8 cellular contexts compared by ENCODE assay signal in genomic region chr7:113118074-113118959, GRCh38. TPM values are rescaled to one million over a fixed set of nuclear protein-coding genes. Genes with fewer than 3 reads are reported as not detected.
DNase-seq lines count a peak whose midpoint lies in the region; ATAC-seq lines count a peak whose summit lies in the region.

SMIM30 (minus strand) TSS chr7:113118554; CDS start chr7:113117578, 976 bp downstream.

- peak within 1 kb of the TSS; percentile 84 to 99 (median 98) for H3K27ac Mint-ChIP-seq in CD4-positive, alpha-beta memory T cell

- peaks cover 11 to 24% (median 14%) of the 10 kb centered on the region in 4 donors for H3K4me1 Mint-ChIP-seq in CD4-positive, alpha-beta memory T cell

- H3K4me1 ChIP-seq in CD4-positive, alpha-beta memory T cell (ENCODE audit: insufficient read depth, low read length): peaks cover 13% of the 10 kb centered on the region
- H3K4me1 ChIP-seq in effector memory CD4-positive, alpha-beta T cell (ENCODE audit: control insufficient read depth, insufficient read depth, low read length, poor library complexity, severe bottlenecking): no peaks in the 10 kb centered on the region

- no peaks in the 10 kb centered on the region for H3K9me3 Mint-ChIP-seq in CD4-positive, alpha-beta memory T cell

- no peaks in the 10 kb centered on the region for H3K27me3 Mint-ChIP-seq in CD4-positive, alpha-beta memory T cell

- H3K9me3 ChIP-seq in CD4-positive, alpha-beta memory T cell (ENCODE audit: control insufficient read depth in 1 of 2, low read length in 2 of 2): no peaks in the 10 kb centered on the region
- no peaks in the 10 kb centered on the region for H3K9me3 ChIP-seq in effector memory CD4-positive, alpha-beta T cell (ENCODE audit: control insufficient read depth, low read length)

- POLR2A ChIA-PET in CD4-positive, alpha-beta memory T cell (lab: Charles Lee; ENCODE audit: partially characterized antibody): interaction anchor here (0.6 to 1.6 kb wide), 3 partner anchors 179 to 912 kb away, joined by 3 to 9 read pairs (median 4); partner anchors contain the start of genes DOCK4, TMEM168 and ZNF277

- peaks cover 12 to 24% of the 10 kb centered on the region in 2 donors for H3K36me3 Mint-ChIP-seq in CD4-positive, alpha-beta memory T cell

- H3K4me3 Mint-ChIP-seq in CD4-positive, alpha-beta memory T cell: peak within 1 kb of the TSS; percentile 94 to 99 (median 96)

- peak; percentile 99 for ATAC-seq in GM19463 (IDR thresholded peaks at IDR 0.05; ENCODE audit: unreplicated experiment)

- peak; percentile 85 to 89 (median 87) for DNase-seq in CD4-positive, alpha-beta memory T cell
- DNase-seq in HPDE6-E6E7 (ENCODE audit: extremely low spot score) (peak; percentile 82), NK-92 (lab: John Stamatoyannopoulos, UW; ENCODE audit: unreplicated experiment) (peak; percentile 37), medulla oblongata (ENCODE audit: extremely low spot score) (peak; percentile 96)
- peak; percentile 75 to 80 for DNase-seq in activated CD8-positive, alpha-beta memory T cell treated with anti-CD3 and anti-CD28 coated beads for 1 hour (ENCODE audit: extremely low read depth in 1 of 2, low read depth in 1 of 2)
- peak; percentile 68 to 81 (median 69) for DNase-seq in effector memory CD4-positive, alpha-beta T cell
- peak; percentile 82 for DNase-seq in stimulated activated CD8-positive, alpha-beta memory T cell treated with anti-CD3 and anti-CD28 coated beads, Interleukin-12 subunit alpha, Interleukin-12 subunit beta, amount 100 ng/mL, for 1 hour (ENCODE audit: low read depth)

- H3K4me3 ChIP-seq in CD4-positive, alpha-beta memory T cell (ENCODE audit: low read length in 2 of 2): peak within 1 kb of the TSS; percentile 65 to 70
- peak within 1 kb of the TSS; percentile 64 for H3K4me3 ChIP-seq in effector memory CD4-positive, alpha-beta T cell (ENCODE audit: insufficient read depth, low read depth, low read length, poor library complexity, severe bottlenecking)

- H3K27me3 ChIP-seq in CD4-positive, alpha-beta memory T cell (ENCODE audit: insufficient read depth, low read length): no peaks in the 10 kb centered on the region
- H3K27me3 ChIP-seq in effector memory CD4-positive, alpha-beta T cell (replicated peaks; ENCODE audit: control insufficient read depth, insufficient read depth, low read length, poor library complexity, severe bottlenecking): no peaks in the 10 kb centered on the region

- CTCF ChIA-PET in CD4-positive, alpha-beta memory T cell (lab: Charles Lee; ENCODE audit: partially characterized antibody): no interaction called here

- intact Hi-C loops in CD4-positive, alpha-beta memory T cell (cut with micrococcal nuclease): loop anchor here (1.0 kb wide), 5 partner anchors 178 to 1556 kb away; partner anchors contain the start of genes DOCK4, IFRD1, IMMP2L and TMEM168

- H3K36me3 ChIP-seq in CD4-positive, alpha-beta memory T cell (ENCODE audit: insufficient read depth, low read length): no peaks in the 10 kb centered on the region
- H3K36me3 ChIP-seq in effector memory CD4-positive, alpha-beta T cell (ENCODE audit: control insufficient read depth, insufficient read depth, low read length): no peaks in the 10 kb centered on the region

- peak within 1 kb of the TSS; percentile 70 for H3K27ac ChIP-seq in CD4-positive, alpha-beta memory T cell (ENCODE audit: low read depth, low read length)
- H3K27ac ChIP-seq in effector memory CD4-positive, alpha-beta T cell (ENCODE audit: insufficient read depth, low read length, poor library complexity, severe bottlenecking): peak within 1 kb of the TSS; percentile 67

RNA-seq across cellular contexts. Expression of gene SMIM30, which starts in this region (rescaled TPM):
- total RNA-seq in CD4-positive, alpha-beta memory T cell: 10 to 100 TPM; 21.6 to 21.8 TPM
- polyA plus RNA-seq in CD4-positive, alpha-beta memory T cell: 10 to 100 TPM; 41.4 to 98.2 TPM

Comparison
In these comparisons a context has a peak if more than half of its experiments do, and no peak if none do; other contexts are left out.
1. Peak in every context shown above with its lines: DNase-seq, ATAC-seq, H3K4me3 ChIP-seq and H3K27ac ChIP-seq.
2. DNase-seq: peak in every context shown above with its lines; median percentile 96 in medulla oblongata; 87 in CD4-positive, alpha-beta memory T cell; 82 in HPDE6-E6E7; 82 in stimulated activated CD8-positive, alpha-beta memory T cell treated with anti-CD3 and anti-CD28 coated beads, Interleukin-12 subunit alpha, Interleukin-12 subunit beta, amount 100 ng/mL, for 1 hour; 78 in activated CD8-positive, alpha-beta memory T cell treated with anti-CD3 and anti-CD28 coated beads for 1 hour; 69 in effector memory CD4-positive, alpha-beta T cell; 37 in NK-92.